Comparison of ENCODE assay signal across 2 cellular contexts in the genomic region with DNA sequence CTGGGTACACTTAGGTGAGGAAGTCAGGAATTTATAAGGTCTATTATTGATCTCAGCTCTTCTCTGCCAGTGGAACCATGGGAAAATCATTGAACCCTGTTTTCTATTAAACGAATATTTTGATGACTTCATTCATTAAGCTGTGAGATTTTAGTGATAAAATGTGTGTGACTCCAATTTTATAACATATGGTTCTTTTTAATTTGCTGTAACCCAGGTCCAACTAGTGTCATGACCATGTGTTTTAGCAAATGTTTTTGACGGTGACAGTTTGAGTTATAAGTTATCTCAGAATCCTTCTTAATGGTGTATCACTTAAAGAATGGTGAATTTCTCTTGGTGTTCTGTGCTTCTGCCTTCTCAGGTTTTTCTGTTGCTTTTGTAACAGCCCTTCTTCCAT.
A peak's percentile ranks its signal among the peaks of the same experiment; 100 is the strongest.
TF ChIP-seq lines count a peak whose summit lies in the region.

No MANE protein-coding gene starts in this region.

TF ChIP-seq in A549, 52 proteins besides CTCF, POLR2A, EP300 and RAD21 (continued from another document):
- TF ChIP-seq, protein P1, sequence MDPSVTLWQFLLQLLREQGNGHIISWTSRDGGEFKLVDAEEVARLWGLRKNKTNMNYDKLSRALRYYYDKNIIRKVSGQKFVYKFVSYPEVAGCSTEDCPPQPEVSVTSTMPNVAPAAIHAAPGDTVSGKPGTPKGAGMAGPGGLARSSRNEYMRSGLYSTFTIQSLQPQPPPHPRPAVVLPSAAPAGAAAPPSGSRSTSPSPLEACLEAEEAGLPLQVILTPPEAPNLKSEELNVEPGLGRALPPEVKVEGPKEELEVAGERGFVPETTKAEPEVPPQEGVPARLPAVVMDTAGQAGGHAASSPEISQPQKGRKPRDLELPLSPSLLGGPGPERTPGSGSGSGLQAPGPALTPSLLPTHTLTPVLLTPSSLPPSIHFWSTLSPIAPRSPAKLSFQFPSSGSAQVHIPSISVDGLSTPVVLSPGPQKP (IDR thresholded peaks at IDR 0.05; ENCODE audit: low read depth, low read length): no peak
- TF ChIP-seq FOSL2 (IDR thresholded peaks at IDR 0.05): no peak
- TF ChIP-seq FOSL2 (CRISPR knock-in tag; IDR thresholded peaks at IDR 0.05): no peak
- TF ChIP-seq, protein P2, sequence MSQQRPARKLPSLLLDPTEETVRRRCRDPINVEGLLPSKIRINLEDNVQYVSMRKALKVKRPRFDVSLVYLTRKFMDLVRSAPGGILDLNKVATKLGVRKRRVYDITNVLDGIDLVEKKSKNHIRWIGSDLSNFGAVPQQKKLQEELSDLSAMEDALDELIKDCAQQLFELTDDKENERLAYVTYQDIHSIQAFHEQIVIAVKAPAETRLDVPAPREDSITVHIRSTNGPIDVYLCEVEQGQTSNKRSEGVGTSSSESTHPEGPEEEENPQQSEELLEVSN (IDR thresholded peaks at IDR 0.05; ENCODE audit: borderline replicate concordance, low read depth): no peak
- TF ChIP-seq SMC3 (IDR thresholded peaks at IDR 0.05): no peak
- TF ChIP-seq JUNB (IDR thresholded peaks at IDR 0.05): no peak
- no peak for TF ChIP-seq JUN (IDR thresholded peaks at IDR 0.05)
TF ChIP-seq in A549: peak in this region for 0.

TF ChIP-seq in SK-N-SH, 30 proteins besides CTCF, POLR2A, EP300 and RAD21 (continued from another document):
- TF ChIP-seq, protein P3, sequence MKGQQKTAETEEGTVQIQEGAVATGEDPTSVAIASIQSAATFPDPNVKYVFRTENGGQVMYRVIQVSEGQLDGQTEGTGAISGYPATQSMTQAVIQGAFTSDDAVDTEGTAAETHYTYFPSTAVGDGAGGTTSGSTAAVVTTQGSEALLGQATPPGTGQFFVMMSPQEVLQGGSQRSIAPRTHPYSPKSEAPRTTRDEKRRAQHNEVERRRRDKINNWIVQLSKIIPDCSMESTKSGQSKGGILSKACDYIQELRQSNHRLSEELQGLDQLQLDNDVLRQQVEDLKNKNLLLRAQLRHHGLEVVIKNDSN (IDR thresholded peaks at IDR 0.05; ENCODE audit: borderline replicate concordance, low read depth): no peak
- TF ChIP-seq, protein P4, sequence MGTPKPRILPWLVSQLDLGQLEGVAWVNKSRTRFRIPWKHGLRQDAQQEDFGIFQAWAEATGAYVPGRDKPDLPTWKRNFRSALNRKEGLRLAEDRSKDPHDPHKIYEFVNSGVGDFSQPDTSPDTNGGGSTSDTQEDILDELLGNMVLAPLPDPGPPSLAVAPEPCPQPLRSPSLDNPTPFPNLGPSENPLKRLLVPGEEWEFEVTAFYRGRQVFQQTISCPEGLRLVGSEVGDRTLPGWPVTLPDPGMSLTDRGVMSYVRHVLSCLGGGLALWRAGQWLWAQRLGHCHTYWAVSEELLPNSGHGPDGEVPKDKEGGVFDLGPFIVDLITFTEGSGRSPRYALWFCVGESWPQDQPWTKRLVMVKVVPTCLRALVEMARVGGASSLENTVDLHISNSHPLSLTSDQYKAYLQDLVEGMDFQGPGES (IDR thresholded peaks at IDR 0.05; ENCODE audit: low read depth, low read length): no peak
- TF ChIP-seq EZH2phosphoT487 (IDR thresholded peaks at IDR 0.05; ENCODE audit: borderline replicate concordance, low read depth) (no peak), MXI1 (IDR thresholded peaks at IDR 0.05; ENCODE audit: low read depth, low read length) (peak; percentile 93), MEF2A (IDR thresholded peaks at IDR 0.05; ENCODE audit: borderline replicate concordance, low read depth) (no peak), TEAD4 (IDR thresholded peaks at IDR 0.05; ENCODE audit: borderline replicate concordance, insufficient read depth) (no peak), SIN3A (IDR thresholded peaks at IDR 0.05; ENCODE audit: borderline replicate concordance, low read depth, low read length) (no peak), RCOR1 (IDR thresholded peaks at IDR 0.05; ENCODE audit: low read length) (peak; percentile 17; the same call in 1 of the 2 replicates), CHD2 (IDR thresholded peaks at IDR 0.05; ENCODE audit: low read length, partially characterized antibody) (no peak), TAF1 (IDR thresholded peaks at IDR 0.05; ENCODE audit: borderline replicate concordance, low read depth, low read length) (no peak), NRF1 (IDR thresholded peaks at IDR 0.05; ENCODE audit: low read depth, low read length) (no peak), FOXJ3 (CRISPR knock-in tag; IDR thresholded peaks at IDR 0.05) (no peak), RXRA (IDR thresholded peaks at IDR 0.05; ENCODE audit: borderline replicate concordance, low read depth) (no peak), NFIC (IDR thresholded peaks at IDR 0.05; ENCODE audit: borderline replicate concordance) (no peak), GATA2 (CRISPR knock-in tag; IDR thresholded peaks at IDR 0.05) (peak; percentile 28; the same call in 1 of the 2 replicates), FOSL2 (IDR thresholded peaks at IDR 0.05; ENCODE audit: borderline replicate concordance, low read depth) (no peak), YY1 (IDR thresholded peaks at IDR 0.05; ENCODE audit: low read depth) (no peak)
- TF ChIP-seq, protein P5, sequence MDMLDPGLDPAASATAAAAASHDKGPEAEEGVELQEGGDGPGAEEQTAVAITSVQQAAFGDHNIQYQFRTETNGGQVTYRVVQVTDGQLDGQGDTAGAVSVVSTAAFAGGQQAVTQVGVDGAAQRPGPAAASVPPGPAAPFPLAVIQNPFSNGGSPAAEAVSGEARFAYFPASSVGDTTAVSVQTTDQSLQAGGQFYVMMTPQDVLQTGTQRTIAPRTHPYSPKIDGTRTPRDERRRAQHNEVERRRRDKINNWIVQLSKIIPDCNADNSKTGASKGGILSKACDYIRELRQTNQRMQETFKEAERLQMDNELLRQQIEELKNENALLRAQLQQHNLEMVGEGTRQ (IDR thresholded peaks at IDR 0.05; ENCODE audit: borderline replicate concordance, low read depth, low read length): no peak
- TF ChIP-seq, protein P6, sequence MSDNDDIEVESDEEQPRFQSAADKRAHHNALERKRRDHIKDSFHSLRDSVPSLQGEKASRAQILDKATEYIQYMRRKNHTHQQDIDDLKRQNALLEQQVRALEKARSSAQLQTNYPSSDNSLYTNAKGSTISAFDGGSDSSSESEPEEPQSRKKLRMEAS (IDR thresholded peaks at IDR 0.05; ENCODE audit: low read depth): no peak
- TF ChIP-seq, protein P7, sequence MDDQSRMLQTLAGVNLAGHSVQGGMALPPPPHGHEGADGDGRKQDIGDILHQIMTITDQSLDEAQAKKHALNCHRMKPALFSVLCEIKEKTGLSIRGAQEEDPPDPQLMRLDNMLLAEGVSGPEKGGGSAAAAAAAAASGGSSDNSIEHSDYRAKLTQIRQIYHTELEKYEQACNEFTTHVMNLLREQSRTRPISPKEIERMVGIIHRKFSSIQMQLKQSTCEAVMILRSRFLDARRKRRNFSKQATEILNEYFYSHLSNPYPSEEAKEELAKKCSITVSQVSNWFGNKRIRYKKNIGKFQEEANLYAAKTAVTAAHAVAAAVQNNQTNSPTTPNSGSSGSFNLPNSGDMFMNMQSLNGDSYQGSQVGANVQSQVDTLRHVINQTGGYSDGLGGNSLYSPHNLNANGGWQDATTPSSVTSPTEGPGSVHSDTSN (IDR thresholded peaks at IDR 0.05): no peak
